Comparison of ENCODE assay signal across 11 cellular contexts in the genomic region with DNA sequence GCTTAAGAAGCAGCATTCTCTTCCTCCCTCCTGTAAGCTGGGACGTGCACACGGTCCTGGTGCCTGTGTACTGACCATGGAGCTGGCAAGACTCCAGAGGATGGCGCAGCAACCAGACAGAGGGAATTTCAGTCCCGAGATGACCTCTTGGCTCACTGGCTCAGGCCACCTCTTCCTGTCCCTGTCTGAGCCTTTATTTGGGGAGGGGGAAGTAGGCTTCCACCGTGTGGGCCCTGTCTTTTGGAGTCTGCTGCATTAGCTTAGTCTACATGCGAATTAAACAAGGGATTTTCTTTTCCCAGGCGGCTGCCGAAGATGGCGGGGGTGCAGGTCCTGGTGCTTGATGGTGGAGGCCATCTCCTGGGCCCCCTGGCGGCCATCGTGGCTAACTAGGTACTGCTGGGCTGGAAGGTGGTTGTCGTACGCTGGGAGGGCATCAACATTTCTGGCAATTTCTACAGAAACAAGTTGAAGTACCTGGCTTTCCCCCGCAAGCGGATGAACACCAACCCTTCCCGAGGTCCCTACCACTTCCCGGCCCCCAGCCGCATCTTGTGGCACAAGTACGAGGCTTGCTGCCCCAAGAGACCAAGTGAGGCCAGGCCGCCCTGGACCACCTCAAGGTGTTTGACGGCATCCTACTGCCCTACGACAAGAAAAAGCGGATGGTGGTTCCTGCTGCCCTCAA. TPM values are rescaled to one million over a fixed set of nuclear protein-coding genes. Genes with fewer than 3 reads are reported as not detected.
DNase-seq lines count a peak whose midpoint lies in the region; ATAC-seq and TF ChIP-seq lines count a peak whose summit lies in the region.
"Had no signal": no experiment of that assay in that cellular context is flagged by ENCODE, and none has a peak within 500 bp of the region (broad histone marks: within the 10 kb centered on the region; RNA-seq: fewer than 3 reads in every experiment).

No MANE protein-coding gene starts in this region.

- H4K20me1 ChIP-seq in GM23338 (replicated peaks; ENCODE audit: insufficient read depth): no peaks in the 10 kb centered on the region

- H3K27ac Mint-ChIP-seq in GM23338: no peak overlapping the region

- peaks cover 23% of the 10 kb centered on the region for H3K27me3 Mint-ChIP-seq in GM23338 (ENCODE audit: insufficient read depth, low read depth, poor library complexity)
- H3K27me3 Mint-ChIP-seq in activated T-cell treated with anti-CD3 and anti-CD28 coated beads, Interleukin-2, amount 50 U/mL, for 4 hours (ENCODE audit: low read depth): no peaks in the 10 kb centered on the region

- H3K4me2 ChIP-seq in GM23338: no peak overlapping the region

- H3K27ac ChIP-seq in GM23338 (ENCODE audit: low read depth) (no peak overlapping the region), VCaP (no peak overlapping the region; the same call in 1 of the 2 replicates)
- H3K27ac ChIP-seq: SJSA1 had no signal

- peak; percentile 77 for DNase-seq in BE2C
- DNase-seq in GM23338 (ENCODE audit: low spot score): peak; percentile 81
- DNase-seq in left lobe of liver (ENCODE audit: low spot score): peak; percentile 68
- DNase-seq in DMS153 treated with DMSO at 0.1 percent for 48 hours (lab: John Stamatoyannopoulos, UW; ENCODE audit: unreplicated experiment): no peak
- DNase-seq in activated T-cell treated with anti-CD3 and anti-CD28 coated beads, Interleukin-2, amount 50 U/mL, for 4 hours: no peak
- DNase-seq: activated gamma-delta T cell, KG1 had no signal

- H3K4me3 ChIP-seq in BE2C (ENCODE audit: low read depth, low read length) (peak overlapping the region; percentile 22; the same call in 1 of the 2 replicates), GM23338 (no peak overlapping the region)
- H3K4me3 ChIP-seq: SJSA1 had no signal

- ATAC-seq in GM23338: peak; percentile 18
- peak; percentile 58 for ATAC-seq in left lobe of liver
- no peak for ATAC-seq in HG02798 (IDR thresholded peaks at IDR 0.05; ENCODE audit: poor library complexity, unreplicated experiment)
- no peak for ATAC-seq in activated T-cell treated with anti-CD3 and anti-CD28 coated beads, Interleukin-2, amount 50 U/mL, for 4 hours
- ATAC-seq in GM21367 (IDR thresholded peaks at IDR 0.05; ENCODE audit: unreplicated experiment): no peak

- H3K4me1 ChIP-seq in BE2C: peaks cover 3% of the 10 kb centered on the region
- peaks cover 4% of the 10 kb centered on the region for H3K4me1 ChIP-seq in GM23338 (ENCODE audit: insufficient read depth)

- H3K9me2 ChIP-seq in GM23338 (ENCODE audit: insufficient read depth): 0 out of 2 replicates have a peak, but pooled peaks cover 4% of the 10 kb centered on the region

- peaks cover 7% of the 10 kb centered on the region for H3K27me3 ChIP-seq in BE2C
- H3K27me3 ChIP-seq in GM23338 (ENCODE audit: insufficient read depth): peaks cover 33% of the 10 kb centered on the region
- H3K27me3 ChIP-seq: SJSA1 had no signal

- peak; percentile 61 for TF ChIP-seq CTCF in BE2C (IDR thresholded peaks at IDR 0.05; ENCODE audit: low read depth, low read length)
- TF ChIP-seq CTCF in GM23338 (conservative IDR thresholded peaks at IDR 0.05; ENCODE audit: low read depth in 2 of 2): peak; percentile 62 to 79
- peak; percentile 46 for TF ChIP-seq CTCF in VCaP (conservative IDR thresholded peaks at IDR 0.05)

- H3K9me3 Mint-ChIP-seq in GM23338: no peaks in the 10 kb centered on the region
- H3K9me3 Mint-ChIP-seq in activated T-cell treated with anti-CD3 and anti-CD28 coated beads, Interleukin-2, amount 50 U/mL, for 4 hours: no peaks in the 10 kb centered on the region

- H3K36me3 ChIP-seq in BE2C (no peaks in the 10 kb centered on the region), GM23338 (ENCODE audit: insufficient read depth) (no peaks in the 10 kb centered on the region)

- no peaks in the 10 kb centered on the region for H3K9me3 ChIP-seq in BE2C

- peak overlapping the region; percentile 36; the same call in 2 of the 3 replicates for H3K4me3 Mint-ChIP-seq in GM23338
- no peak overlapping the region for H3K4me3 Mint-ChIP-seq in activated T-cell treated with anti-CD3 and anti-CD28 coated beads, Interleukin-2, amount 50 U/mL, for 4 hours

- H3F3A ChIP-seq in GM23338 (replicated peaks; ENCODE audit: low read depth): peaks cover 6% of the 10 kb centered on the region; the same call in 1 of the 2 replicates

- H2AFZ ChIP-seq in GM23338: peak overlapping the region; percentile 96

- H3K79me2 ChIP-seq in GM23338 (replicated peaks; ENCODE audit: insufficient read depth): no peaks in the 10 kb centered on the region

- peaks cover 19% of the 10 kb centered on the region for H3K4me1 Mint-ChIP-seq in GM23338
- H3K4me1 Mint-ChIP-seq in activated T-cell treated with anti-CD3 and anti-CD28 coated beads, Interleukin-2, amount 50 U/mL, for 4 hours (ENCODE audit: low read depth): peaks cover 85% of the 10 kb centered on the region

- no peaks in the 10 kb centered on the region for H3K36me3 Mint-ChIP-seq in GM23338 (ENCODE audit: low read depth)
- H3K36me3 Mint-ChIP-seq in activated T-cell treated with anti-CD3 and anti-CD28 coated beads, Interleukin-2, amount 50 U/mL, for 4 hours (ENCODE audit: insufficient read depth): peaks cover 48% of the 10 kb centered on the region

TF ChIP-seq in GM23338, 12 proteins besides CTCF, POLR2A, EP300 and RAD21:
- TF ChIP-seq ZNF331 (CRISPR knock-in tag; IDR thresholded peaks at IDR 0.05; ENCODE audit: low read depth) (no peak), STAT1 (IDR thresholded peaks at IDR 0.05; ENCODE audit: unreplicated experiment) (no peak)
- TF ChIP-seq, protein P1, sequence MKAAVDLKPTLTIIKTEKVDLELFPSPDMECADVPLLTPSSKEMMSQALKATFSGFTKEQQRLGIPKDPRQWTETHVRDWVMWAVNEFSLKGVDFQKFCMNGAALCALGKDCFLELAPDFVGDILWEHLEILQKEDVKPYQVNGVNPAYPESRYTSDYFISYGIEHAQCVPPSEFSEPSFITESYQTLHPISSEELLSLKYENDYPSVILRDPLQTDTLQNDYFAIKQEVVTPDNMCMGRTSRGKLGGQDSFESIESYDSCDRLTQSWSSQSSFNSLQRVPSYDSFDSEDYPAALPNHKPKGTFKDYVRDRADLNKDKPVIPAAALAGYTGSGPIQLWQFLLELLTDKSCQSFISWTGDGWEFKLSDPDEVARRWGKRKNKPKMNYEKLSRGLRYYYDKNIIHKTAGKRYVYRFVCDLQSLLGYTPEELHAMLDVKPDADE (IDR thresholded peaks at IDR 0.05): no peak

RNA-seq across cellular contexts. Expression of a gene that starts 10.2 kb away (rescaled TPM):
- polyA plus RNA-seq in BE2C (2012; ENCODE audit: insufficient read depth, insufficient read length, low read depth): 0.36 TPM
- total RNA-seq in GM23338 (2014; rRNA removed; shearing (Covaris generic)): not detected in 2 replicates
- not detected in 2 replicates for polyA plus RNA-seq in GM23338 (2016; fragmentation: Nextera tagmentation; extraction: Ambion mirVana)
- total RNA-seq in left lobe of liver: not detected
- total RNA-seq in activated T-cell treated with anti-CD3 and anti-CD28 coated beads, Interleukin-2, amount 50 U/mL, for 4 hours: 10 to 100 TPM; 11.9 to 30.7 (median 25.0) TPM

RNA-seq across cellular contexts. Expression of a gene that starts 14.3 kb away (rescaled TPM):
- polyA plus RNA-seq in BE2C (2012; ENCODE audit: insufficient read depth, insufficient read length, low read depth): 1.0 TPM
- not detected in 2 replicates for total RNA-seq in GM23338 (2014; rRNA removed; shearing (Covaris generic))
- 0.43 and 0.84 TPM in 2 replicates for polyA plus RNA-seq in GM23338 (2016; fragmentation: Nextera tagmentation; extraction: Ambion mirVana)
- 1.3 TPM for total RNA-seq in left lobe of liver
- total RNA-seq in activated T-cell treated with anti-CD3 and anti-CD28 coated beads, Interleukin-2, amount 50 U/mL, for 4 hours: 10 to 100 TPM; 24.7 to 41.7 (median 24.8) TPM

RNA-seq across cellular contexts. Expression of a gene that starts 38.8 kb away (rescaled TPM):
- polyA plus RNA-seq in BE2C (2012; ENCODE audit: insufficient read depth, insufficient read length, low read depth): not detected
- total RNA-seq in GM23338 (2014; rRNA removed; shearing (Covaris generic)): not detected in 2 replicates
- polyA plus RNA-seq in GM23338 (2016; fragmentation: Nextera tagmentation; extraction: Ambion mirVana): not detected in 2 replicates
- total RNA-seq in left lobe of liver: 23.3 TPM
- 1 to 10 TPM; 1.6 to 3.0 (median 1.8) TPM for total RNA-seq in activated T-cell treated with anti-CD3 and anti-CD28 coated beads, Interleukin-2, amount 50 U/mL, for 4 hours
- total RNA-seq: SJSA1 had no signal

RNA-seq across cellular contexts. Expression of a gene that starts 42.0 kb away (rescaled TPM):
- not detected for polyA plus RNA-seq in BE2C (2012; ENCODE audit: insufficient read depth, insufficient read length, low read depth)
- not detected in 2 replicates for total RNA-seq in GM23338 (2014; rRNA removed; shearing (Covaris generic))
- not detected in 2 replicates for polyA plus RNA-seq in GM23338 (2016; fragmentation: Nextera tagmentation; extraction: Ambion mirVana)
- not detected for total RNA-seq in left lobe of liver
- not detected for total RNA-seq in activated T-cell treated with anti-CD3 and anti-CD28 coated beads, Interleukin-2, amount 50 U/mL, for 4 hours

Comparison
In these comparisons a context has a peak if more than half of its experiments do, and no peak if none do; other contexts are left out.
1. DNase-seq: peak in BE2C (single experiment), GM23338 (single experiment) and left lobe of liver (single experiment); none in DMS153 treated with DMSO at 0.1 percent for 48 hours (single experiment) and activated T-cell treated with anti-CD3 and anti-CD28 coated beads, Interleukin-2, amount 50 U/mL, for 4 hours (single experiment).
2. ATAC-seq: peak in GM23338 (single experiment) and left lobe of liver (single experiment); none in HG02798 (single experiment), activated T-cell treated with anti-CD3 and anti-CD28 coated beads, Interleukin-2, amount 50 U/mL, for 4 hours (0 of 2) and GM21367 (single experiment).
3. RNA of a gene that starts 10.2 kb away (total RNA-seq): 11.9 to 30.7 TPM in activated T-cell treated with anti-CD3 and anti-CD28 coated beads, Interleukin-2, amount 50 U/mL, for 4 hours; not detected in GM23338 and not detected in left lobe of liver (single experiment); every median in the first group is over 10 times any median in the second.
4. RNA of a gene that starts 14.3 kb away (total RNA-seq): 24.7 to 41.7 TPM in activated T-cell treated with anti-CD3 and anti-CD28 coated beads, Interleukin-2, amount 50 U/mL, for 4 hours; 1.3 TPM in left lobe of liver (single experiment) and not detected in GM23338; every median in the first group is over 10 times any median in the second.
5. Peak in every context shown above with its lines, with median percentiles within 50 percentile points of each other: CTCF ChIP-seq.